In genomic region chr19:2444251-2445002, GRCh38 we compare ENCODE assay signal across 24 cellular contexts.
"Had no signal": no experiment of that assay in that cellular context is flagged by ENCODE, and none has a peak within 500 bp of the region (broad histone marks: within the 10 kb centered on the region; RNA-seq: fewer than 3 reads in every experiment).

No MANE protein-coding gene starts in this region.

- DNase-seq: activated CD4-positive, alpha-beta T cell treated with anti-CD3 and anti-CD28 coated beads for 48 hours; activated CD4-positive, alpha-beta T cell treated with anti-CD3 and anti-CD28 coated beads, Interleukin-2, amount 50 U/mL, for 48 hours; activated CD8-positive, alpha-beta memory T cell treated with anti-CD3 and anti-CD28 coated beads, Interleukin-2, amount 50 U/mL, for 4 hours; activated gamma-delta T cell; activated naive CD4-positive, alpha-beta T cell treated with anti-CD3 and anti-CD28 coated beads, Interleukin-2, amount 10 ng/mL, durations not matched to agents 7 days and 5 days; activated naive CD8-positive, alpha-beta T cell treated with anti-CD3 and anti-CD28 coated beads, Interleukin-2, amount 10 ng/mL, durations not matched to agents 7 days and 5 days; activated T-cell treated with anti-CD3 and anti-CD28 coated beads, Interleukin-2, amount 50 U/mL, for 24 hours; brain microvascular endothelial cell; cortex of kidney; effector memory CD8-positive, alpha-beta T cell; erythroblast; hypothalamus; midbrain; naive thymus-derived CD4-positive, alpha-beta T cell; right lobe of liver; stimulated activated CD4-positive, alpha-beta T cell treated with anti-CD3 and anti-CD28 coated beads, Interleukin-2, amount 100 ng/mL, for 48 hours; upper lobe of left lung had no signal

- H3K27me3 Mint-ChIP-seq: activated naive CD4-positive, alpha-beta T cell treated with anti-CD3 and anti-CD28 coated beads, Interleukin-2, amount 10 ng/mL, durations not matched to agents 7 days and 5 days; activated naive CD8-positive, alpha-beta T cell treated with anti-CD3 and anti-CD28 coated beads, Interleukin-2, amount 10 ng/mL, durations not matched to agents 7 days and 5 days; activated T-cell treated with anti-CD3 and anti-CD28 coated beads, Interleukin-2, amount 50 U/mL, for 24 hours; effector memory CD8-positive, alpha-beta T cell; naive thymus-derived CD4-positive, alpha-beta T cell; stimulated activated naive CD8-positive, alpha-beta T cell treated with anti-CD3 and anti-CD28 coated beads, Interleukin-15, Interleukin-2, amounts not matched to agents 100 ng/mL and 50 ng/mL, for 24 hours had no signal

- H3K27ac Mint-ChIP-seq: activated naive CD4-positive, alpha-beta T cell treated with anti-CD3 and anti-CD28 coated beads, Interleukin-2, amount 10 ng/mL, durations not matched to agents 7 days and 5 days; activated naive CD8-positive, alpha-beta T cell treated with anti-CD3 and anti-CD28 coated beads, Interleukin-2, amount 10 ng/mL, durations not matched to agents 7 days and 5 days; activated T-cell treated with anti-CD3 and anti-CD28 coated beads, Interleukin-2, amount 50 U/mL, for 24 hours; neural progenitor cell had no signal

- H3K27ac ChIP-seq: ascending aorta, brain microvascular endothelial cell, gastroesophageal sphincter, heart left ventricle, neural progenitor cell, right lobe of liver, thoracic aorta, upper lobe of left lung, vagina had no signal

- ATAC-seq: effector memory CD8-positive, alpha-beta T cell; gastroesophageal sphincter; heart left ventricle; naive thymus-derived CD4-positive, alpha-beta T cell had no signal

- H3K4me3 Mint-ChIP-seq: activated naive CD4-positive, alpha-beta T cell treated with anti-CD3 and anti-CD28 coated beads, Interleukin-2, amount 10 ng/mL, durations not matched to agents 7 days and 5 days; activated naive CD8-positive, alpha-beta T cell treated with anti-CD3 and anti-CD28 coated beads, Interleukin-2, amount 10 ng/mL, durations not matched to agents 7 days and 5 days; activated T-cell treated with anti-CD3 and anti-CD28 coated beads, Interleukin-2, amount 50 U/mL, for 24 hours; effector memory CD8-positive, alpha-beta T cell; neural progenitor cell; stimulated activated naive CD8-positive, alpha-beta T cell treated with anti-CD3 and anti-CD28 coated beads, Interleukin-15, Interleukin-2, amounts not matched to agents 100 ng/mL and 50 ng/mL, for 24 hours had no signal

- H3K9me3 Mint-ChIP-seq: activated naive CD4-positive, alpha-beta T cell treated with anti-CD3 and anti-CD28 coated beads, Interleukin-2, amount 10 ng/mL, durations not matched to agents 7 days and 5 days; activated naive CD8-positive, alpha-beta T cell treated with anti-CD3 and anti-CD28 coated beads, Interleukin-2, amount 10 ng/mL, durations not matched to agents 7 days and 5 days; activated T-cell treated with anti-CD3 and anti-CD28 coated beads, Interleukin-2, amount 50 U/mL, for 24 hours; effector memory CD8-positive, alpha-beta T cell; naive thymus-derived CD4-positive, alpha-beta T cell; neural progenitor cell; stimulated activated naive CD8-positive, alpha-beta T cell treated with anti-CD3 and anti-CD28 coated beads, Interleukin-15, Interleukin-2, amounts not matched to agents 100 ng/mL and 50 ng/mL, for 24 hours had no signal
